36 cellular contexts compared by ENCODE assay signal in the genomic region with DNA sequence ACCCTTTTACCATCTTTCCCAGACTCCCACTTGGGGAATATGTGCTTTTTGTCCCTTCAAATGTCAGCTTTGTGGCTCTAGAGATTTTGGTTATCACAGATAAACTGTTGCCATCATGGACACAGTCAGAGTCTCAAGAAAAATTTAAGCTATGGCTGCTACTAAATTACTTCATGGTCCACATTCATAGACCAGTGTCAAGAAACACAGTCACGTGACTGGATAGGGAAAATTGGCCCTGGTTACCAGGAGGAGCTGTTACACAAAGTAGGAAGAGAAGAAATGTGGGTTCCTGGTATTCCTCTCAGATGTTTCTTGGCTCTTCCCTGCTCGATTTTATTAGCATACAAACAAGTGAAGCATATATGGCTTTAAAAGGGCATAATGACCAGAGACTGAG.
"Had no signal": no experiment of that assay in that cellular context is flagged by ENCODE, and none has a peak within 500 bp of the region (broad histone marks: within the 10 kb centered on the region; RNA-seq: fewer than 3 reads in every experiment).

No MANE protein-coding gene starts in this region.

- H3K9me3 ChIP-seq: MG63 had no signal

- DNase-seq: Karpas-422, Kasumi-1, MG63, MM.1S, MV-4-11, NCI-H1048, NCI-H1092, NCI-H1092 treated with DMSO at 0.1 percent for 48 hours, NCI-H1105, NCI-H1105 treated with DMSO at 0.1 percent for 48 hours, NCI-H1417, NCI-H1417 treated with DMSO at 0.1 percent for 48 hours, NCI-H1436, NCI-H1436 treated with DMSO at 0.1 percent for 48 hours, NCI-H146, NCI-H1694, NCI-H1694 treated with DMSO at 0.1 percent for 48 hours, NCI-H187, NCI-H187 treated with DMSO at 0.1 percent for 48 hours, NCI-H1930, NCI-H2029, NCI-H2029 treated with DMSO at 0.1 percent for 48 hours, NCI-H2081, NCI-H2107, NCI-H2171, NCI-H2171 treated with DMSO at 0.1 percent for 48 hours, NCI-H2227 treated with DMSO at 0.1 percent for 48 hours, NCI-H226, NCI-H345, NCI-H446, NCI-H446 treated with DMSO at 0.1 percent for 48 hours, NCI-H510A, NCI-H510A treated with DMSO at 0.1 percent for 48 hours, NCI-H524, NCI-H524 treated with DMSO at 0.1 percent for 48 hours, NCI-H526 had no signal

- H3K4me3 ChIP-seq: MG63 had no signal

- H3K36me3 ChIP-seq: MG63 had no signal

- H3K27me3 ChIP-seq: MG63 had no signal
